1 cellular context compared by ENCODE assay signal in the genomic region with DNA sequence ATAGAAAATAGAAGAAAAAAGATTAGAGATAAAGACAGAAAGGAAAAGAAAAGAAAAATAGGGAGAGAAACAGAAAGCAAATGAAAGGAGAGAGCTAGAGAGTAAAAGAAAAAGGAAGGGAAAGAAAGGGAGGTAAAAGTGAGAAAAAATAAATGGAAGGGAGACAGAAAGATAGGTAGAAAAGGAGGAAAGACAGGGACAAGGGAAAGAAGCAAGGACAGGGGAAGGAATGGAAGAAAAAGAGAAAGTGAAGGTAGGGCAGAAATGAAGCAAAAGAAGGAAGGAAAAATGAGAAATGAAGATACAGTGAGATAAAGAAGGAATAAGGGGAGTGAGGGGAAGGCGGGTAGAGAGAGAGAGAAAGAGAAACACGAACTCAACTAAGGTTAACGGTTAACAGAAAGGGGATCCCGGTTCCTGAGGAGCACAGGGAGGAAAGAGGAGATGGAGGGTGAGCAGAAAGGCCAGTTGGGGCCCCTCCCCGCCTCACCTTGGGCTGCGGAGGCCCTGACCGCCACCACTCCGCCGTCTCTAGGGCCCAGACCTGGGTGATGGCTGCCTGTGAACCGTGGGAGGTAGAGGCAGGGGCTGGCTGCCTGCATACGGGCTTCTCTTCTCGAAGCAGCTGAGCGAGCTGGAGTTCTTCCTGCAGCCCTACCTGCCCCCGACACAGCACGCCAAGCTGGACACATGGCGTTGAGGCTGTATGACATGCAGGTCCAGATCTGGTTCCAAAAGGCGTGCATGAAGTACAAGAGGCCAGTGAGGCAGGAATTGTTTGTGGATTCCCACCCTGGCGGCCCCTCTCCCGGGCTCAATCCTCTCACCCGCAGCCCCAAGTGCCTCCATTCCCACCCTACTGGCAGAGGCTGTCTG.
TF ChIP-seq lines count a peak whose summit lies in the region.

No MANE protein-coding gene starts in this region.

TF ChIP-seq in HepG2, 621 proteins besides CTCF, POLR2A, EP300 and RAD21:
- TF ChIP-seq ZFP90 (CRISPR knock-in tag; IDR thresholded peaks at IDR 0.05; ENCODE audit: borderline replicate concordance) (no peak), RCOR2 (CRISPR knock-in tag; IDR thresholded peaks at IDR 0.05) (no peak), FOXJ3 (CRISPR knock-in tag; IDR thresholded peaks at IDR 0.05; ENCODE audit: borderline replicate concordance) (no peak), ETV5 (CRISPR knock-in tag; IDR thresholded peaks at IDR 0.05; ENCODE audit: borderline replicate concordance) (no peak), ZNF878 (CRISPR knock-in tag; IDR thresholded peaks at IDR 0.05) (no peak), ATAD3A (CRISPR knock-in tag; IDR thresholded peaks at IDR 0.05) (no peak), ZSCAN31 (CRISPR knock-in tag; IDR thresholded peaks at IDR 0.05; ENCODE audit: low read depth) (no peak), BATF2 (CRISPR knock-in tag; IDR thresholded peaks at IDR 0.05) (no peak), ZNF317 (CRISPR knock-in tag; IDR thresholded peaks at IDR 0.05) (no peak), NFRKB (IDR thresholded peaks at IDR 0.05) (0 out of 2 replicates have a peak, but pooled peaks have one; percentile 22)
- TF ChIP-seq, protein P1, sequence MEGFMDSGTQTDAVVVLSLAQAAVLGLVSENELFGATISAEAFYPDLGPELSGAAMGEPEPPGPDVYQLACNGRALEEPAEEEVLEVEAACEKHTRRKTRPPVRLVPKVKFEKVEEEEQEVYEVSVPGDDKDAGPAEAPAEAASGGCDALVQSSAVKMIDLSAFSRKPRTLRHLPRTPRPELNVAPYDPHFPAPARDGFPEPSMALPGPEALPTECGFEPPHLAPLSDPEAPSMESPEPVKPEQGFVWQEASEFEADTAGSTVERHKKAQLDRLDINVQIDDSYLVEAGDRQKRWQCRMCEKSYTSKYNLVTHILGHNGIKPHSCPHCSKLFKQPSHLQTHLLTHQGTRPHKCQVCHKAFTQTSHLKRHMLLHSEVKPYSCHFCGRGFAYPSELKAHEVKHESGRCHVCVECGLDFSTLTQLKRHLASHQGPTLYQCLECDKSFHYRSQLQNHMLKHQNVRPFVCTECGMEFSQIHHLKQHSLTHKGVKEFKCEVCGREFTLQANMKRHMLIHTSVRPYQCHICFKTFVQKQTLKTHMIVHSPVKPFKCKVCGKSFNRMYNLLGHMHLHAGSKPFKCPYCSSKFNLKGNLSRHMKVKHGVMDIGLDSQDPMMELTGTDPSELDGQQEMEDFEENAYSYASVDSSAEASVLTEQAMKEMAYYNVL (CRISPR knock-in tag; IDR thresholded peaks at IDR 0.05; ENCODE audit: borderline replicate concordance): no peak
- TF ChIP-seq, protein P2, sequence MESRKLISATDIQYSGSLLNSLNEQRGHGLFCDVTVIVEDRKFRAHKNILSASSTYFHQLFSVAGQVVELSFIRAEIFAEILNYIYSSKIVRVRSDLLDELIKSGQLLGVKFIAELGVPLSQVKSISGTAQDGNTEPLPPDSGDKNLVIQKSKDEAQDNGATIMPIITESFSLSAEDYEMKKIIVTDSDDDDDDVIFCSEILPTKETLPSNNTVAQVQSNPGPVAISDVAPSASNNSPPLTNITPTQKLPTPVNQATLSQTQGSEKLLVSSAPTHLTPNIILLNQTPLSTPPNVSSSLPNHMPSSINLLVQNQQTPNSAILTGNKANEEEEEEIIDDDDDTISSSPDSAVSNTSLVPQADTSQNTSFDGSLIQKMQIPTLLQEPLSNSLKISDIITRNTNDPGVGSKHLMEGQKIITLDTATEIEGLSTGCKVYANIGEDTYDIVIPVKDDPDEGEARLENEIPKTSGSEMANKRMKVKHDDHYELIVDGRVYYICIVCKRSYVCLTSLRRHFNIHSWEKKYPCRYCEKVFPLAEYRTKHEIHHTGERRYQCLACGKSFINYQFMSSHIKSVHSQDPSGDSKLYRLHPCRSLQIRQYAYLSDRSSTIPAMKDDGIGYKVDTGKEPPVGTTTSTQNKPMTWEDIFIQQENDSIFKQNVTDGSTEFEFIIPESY (CRISPR knock-in tag; IDR thresholded peaks at IDR 0.05): peak; percentile 91
- TF ChIP-seq, protein P3, sequence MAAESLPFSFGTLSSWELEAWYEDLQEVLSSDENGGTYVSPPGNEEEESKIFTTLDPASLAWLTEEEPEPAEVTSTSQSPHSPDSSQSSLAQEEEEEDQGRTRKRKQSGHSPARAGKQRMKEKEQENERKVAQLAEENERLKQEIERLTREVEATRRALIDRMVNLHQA (CRISPR knock-in tag; IDR thresholded peaks at IDR 0.05): no peak
